In the genomic region with DNA sequence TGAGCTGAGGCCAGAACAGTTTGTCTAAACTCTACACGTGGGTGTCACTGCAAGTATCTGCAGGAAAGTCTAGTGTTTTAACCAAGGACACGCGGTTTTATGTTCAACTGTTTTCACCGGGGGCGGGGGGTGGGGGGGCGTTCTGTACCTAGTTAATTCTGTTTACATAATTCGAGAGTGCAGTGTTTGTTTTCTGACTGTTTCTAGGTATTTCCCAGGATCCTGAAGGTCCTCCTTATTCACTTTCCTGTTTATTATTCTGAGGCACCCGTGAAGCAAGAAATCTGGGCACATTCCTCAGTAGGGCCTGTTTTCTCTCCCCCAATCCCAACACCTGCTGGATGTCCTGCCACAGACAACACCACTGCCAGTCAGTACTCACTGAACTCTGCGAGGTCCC, we compare ENCODE assay signal across 17 cellular contexts.
"Had no signal": no experiment of that assay in that cellular context is flagged by ENCODE, and none has a peak within 500 bp of the region (broad histone marks: within the 10 kb centered on the region; RNA-seq: fewer than 3 reads in every experiment).

No MANE protein-coding gene starts in this region.

- ATAC-seq: activated CD4-positive, CD25-positive, alpha-beta regulatory T cell treated with anti-CD3 and anti-CD28 coated beads, Interleukin-2, amount 50 U/mL, for 24 hours; heart right ventricle; left ventricle myocardium superior; right cardiac atrium; SK-N-SH treated with all-trans-retinoic acid at 6 μM for 48 hours; stimulated activated memory B cell treated with anti-CD40 and anti-IgM and Interleukin-4, amounts not matched to agents 10 μg/mL and 1 μg/mL and 100 μg/mL, for 72 hours had no signal

- H3K27ac ChIP-seq: adrenal gland, heart right ventricle had no signal

- H3K4me1 Mint-ChIP-seq: stimulated activated memory B cell treated with anti-CD40 and anti-IgM and Interleukin-4, amounts not matched to agents 10 μg/mL and 1 μg/mL and 100 μg/mL, for 72 hours had no signal

- H3K27me3 ChIP-seq: adrenal gland, heart right ventricle, spleen, tibial nerve had no signal

- H3K9me3 ChIP-seq: adrenal gland, esophagus squamous epithelium, heart right ventricle, spleen, tibial nerve had no signal

- DNase-seq: activated CD4-positive, alpha-beta T cell treated with anti-CD3 and anti-CD28 coated beads, Interleukin-2, amount 50 U/mL, for 4 hours; activated naive CD4-positive, alpha-beta T cell treated with anti-CD3 and anti-CD28 coated beads, Interleukin-2, amount 50 U/mL, for 16 hours; activated T-cell treated with anti-CD3 and anti-CD28 coated beads, Interleukin-2, amount 50 U/mL, for 1 hour; esophagus squamous epithelium; heart right ventricle; left ventricle myocardium superior; right cardiac atrium; stimulated activated CD4-positive, alpha-beta T cell treated with anti-CD3 and anti-CD28 coated beads, Interleukin-1b, Interleukin-23, amount 100 ng/mL, for 48 hours had no signal

- H3K4me1 ChIP-seq: adrenal gland had no signal

- H3K36me3 Mint-ChIP-seq: brain had no signal

- H3K9me3 Mint-ChIP-seq: brain; stimulated activated memory B cell treated with anti-CD40 and anti-IgM and Interleukin-4, amounts not matched to agents 10 μg/mL and 1 μg/mL and 100 μg/mL, for 72 hours; T-helper 1 cell treated with Interleukin-12 subunit alpha and Interleukin-12 subunit beta and Interleukin-4 antibody, amounts not matched to agents 30 μg/mL and 1 μg/mL, for 36 hours had no signal

- FAIRE-seq: kidney had no signal

- H3K27ac Mint-ChIP-seq: stimulated activated memory B cell treated with anti-CD40 and anti-IgM and Interleukin-4, amounts not matched to agents 10 μg/mL and 1 μg/mL and 100 μg/mL, for 72 hours; T-helper 1 cell treated with Interleukin-12 subunit alpha and Interleukin-12 subunit beta and Interleukin-4 antibody, amounts not matched to agents 30 μg/mL and 1 μg/mL, for 36 hours had no signal

- H3K4me3 ChIP-seq: adrenal gland, esophagus squamous epithelium, heart right ventricle, spleen, tibial nerve had no signal

- H3K36me3 ChIP-seq: adrenal gland, esophagus squamous epithelium had no signal

- H3K4me3 Mint-ChIP-seq: brain; stimulated activated memory B cell treated with anti-CD40 and anti-IgM and Interleukin-4, amounts not matched to agents 10 μg/mL and 1 μg/mL and 100 μg/mL, for 72 hours; T-helper 1 cell treated with Interleukin-12 subunit alpha and Interleukin-12 subunit beta and Interleukin-4 antibody, amounts not matched to agents 30 μg/mL and 1 μg/mL, for 36 hours had no signal

- H3K27me3 Mint-ChIP-seq: brain; stimulated activated memory B cell treated with anti-CD40 and anti-IgM and Interleukin-4, amounts not matched to agents 10 μg/mL and 1 μg/mL and 100 μg/mL, for 72 hours had no signal
